In the genomic region with DNA sequence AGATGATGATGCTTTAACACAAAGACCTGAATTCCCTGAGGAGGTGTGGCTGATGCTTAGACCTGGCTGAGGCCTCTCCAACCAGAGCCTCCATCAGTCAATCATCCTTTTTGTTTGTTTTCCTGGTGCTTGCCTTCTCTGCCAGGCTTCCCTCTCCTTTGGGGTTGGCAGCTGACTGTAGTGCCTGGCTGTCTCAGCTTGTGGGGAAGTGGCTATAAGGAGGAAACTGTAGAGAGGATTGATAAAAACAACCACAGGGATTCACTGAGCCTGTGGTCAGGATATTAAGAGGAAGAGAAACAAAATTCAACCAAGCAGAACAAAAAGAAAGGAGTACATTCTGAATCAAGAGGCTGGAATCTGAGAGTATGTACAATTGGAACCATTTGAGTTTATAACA, we compare ENCODE assay signal across 11 cellular contexts. TPM values are rescaled to one million over a fixed set of nuclear protein-coding genes. Genes with fewer than 3 reads are reported as not detected.
"Had no signal": no experiment of that assay in that cellular context is flagged by ENCODE, and none has a peak within 500 bp of the region (broad histone marks: within the 10 kb centered on the region; RNA-seq: fewer than 3 reads in every experiment).

No MANE protein-coding gene starts in this region.

RNA-seq across cellular contexts. Expression of a gene that starts 27.1 kb away (rescaled TPM):
- total RNA-seq: activated CD4-positive, alpha-beta T cell treated with anti-CD3 and anti-CD28 coated beads, Interleukin-2, amount 10 ng/mL, durations not matched to agents 7 days and 5 days; cardiac muscle cell; dermis microvascular lymphatic vessel endothelial cell; endothelial cell of umbilical vein; fibroblast of lung; fibroblast of villous mesenchyme; T-helper 1 cell treated with Interleukin-12 subunit alpha and Interleukin-12 subunit beta and Interleukin-4 antibody, amounts not matched to agents 30 ng/mL and 1 ng/mL, for 36 hours had no signal
- polyA plus RNA-seq: cardiac muscle cell, endothelial cell of umbilical vein, fibroblast of lung had no signal

RNA-seq across cellular contexts. Expression of a gene that starts 52.3 kb away (rescaled TPM):
- total RNA-seq: cardiac muscle cell had no signal
- polyA plus RNA-seq: cardiac muscle cell had no signal

RNA-seq across cellular contexts. Expression of a gene that starts 54.3 kb away (rescaled TPM):
- total RNA-seq: activated CD4-positive, alpha-beta memory T cell treated with anti-CD3 and anti-CD28 coated beads, Interleukin-2, amount 10 ng/mL, durations not matched to agents 7 days and 5 days; activated CD4-positive, alpha-beta T cell treated with anti-CD3 and anti-CD28 coated beads, Interleukin-2, amount 10 ng/mL, durations not matched to agents 7 days and 5 days; activated naive CD4-positive, alpha-beta T cell treated with anti-CD3 and anti-CD28 coated beads, Interleukin-2, amount 50 U/mL, for 72 hours; activated naive CD8-positive, alpha-beta T cell treated with anti-CD3 and anti-CD28 coated beads, Interleukin-2, amount 10 ng/mL, durations not matched to agents 7 days and 5 days; ascending aorta; cardiac muscle cell; dermis microvascular lymphatic vessel endothelial cell; endothelial cell of umbilical vein; fibroblast of lung; fibroblast of villous mesenchyme; T-helper 1 cell treated with Interleukin-12 subunit alpha and Interleukin-12 subunit beta and Interleukin-4 antibody, amounts not matched to agents 30 ng/mL and 1 ng/mL, for 36 hours had no signal
- polyA plus RNA-seq: cardiac muscle cell, endothelial cell of umbilical vein, fibroblast of lung had no signal
